ENCODE assay signal across 15 cellular contexts in the genomic region with DNA sequence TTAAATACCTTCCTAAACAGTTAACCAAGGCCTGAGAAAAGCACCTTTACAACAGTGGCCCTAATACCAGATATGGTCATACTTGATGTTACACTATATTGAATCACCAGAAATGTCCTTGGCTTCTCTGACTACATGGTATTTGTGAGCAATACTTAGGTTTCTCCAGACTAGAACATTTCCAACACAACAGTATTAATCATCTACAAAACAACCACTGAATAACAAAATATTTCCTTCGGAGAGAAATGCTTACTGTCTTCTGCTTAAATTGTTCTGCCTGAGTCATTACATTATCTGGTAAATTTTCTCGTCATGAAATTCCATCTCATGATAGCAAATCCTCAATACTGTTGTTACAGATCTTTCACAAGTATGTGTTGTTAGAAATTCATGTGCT.
DNase-seq lines count a peak whose midpoint lies in the region; ATAC-seq and TF ChIP-seq lines count a peak whose summit lies in the region.
"Had no signal": no experiment of that assay in that cellular context is flagged by ENCODE, and none has a peak within 500 bp of the region (broad histone marks: within the 10 kb centered on the region; RNA-seq: fewer than 3 reads in every experiment).

No MANE protein-coding gene starts in this region.

- H3K36me3 Mint-ChIP-seq in MCF 10A (ENCODE audit: insufficient read depth, unreplicated experiment) = peaks cover 6% of the 10 kb centered on the region

- H3K36me3 ChIP-seq in breast epithelium = no peaks in the 10 kb centered on the region

- CTCF ChIA-PET in MCF 10A (lab: Yijun Ruan, JAX) = interaction anchor here (0.7 kb wide), 1 partner anchor 847 kb away, joined by 3 read pairs; no protein-coding TSS in a partner anchor

- no TSS peak for BruUV-seq in MCF 10A (replicated peaks; lab: Mats Ljungman, UMichigan)

- no peaks in the 10 kb centered on the region for H3K27me3 ChIP-seq in breast epithelium

- peak overlapping the region; percentile 28 for H3K4me3 Mint-ChIP-seq in MCF 10A (ENCODE audit: unreplicated experiment)
- H3K4me3 Mint-ChIP-seq: CD4-positive, alpha-beta T cell; T-helper 1 cell treated with Interleukin-12 subunit alpha and Interleukin-12 subunit beta and Interleukin-4 antibody, amounts not matched to agents 30 μg/mL and 1 μg/mL, for 36 hours had no signal

- H3K4me3 ChIP-seq in breast epithelium = no peak overlapping the region
- H3K4me3 ChIP-seq: skin epidermis had no signal

- no peaks in the 10 kb centered on the region for H3K27me3 Mint-ChIP-seq in MCF 10A (ENCODE audit: insufficient read depth, unreplicated experiment)
- H3K27me3 Mint-ChIP-seq: CD4-positive, alpha-beta T cell had no signal

- POLR2A ChIA-PET in MCF 10A (lab: Yijun Ruan, JAX) = interaction anchor here (1.1 kb wide), 1 partner anchor 302 kb away, joined by 3 read pairs; no protein-coding TSS in a partner anchor

- peaks cover 11 to 18% of the 10 kb centered on the region in 2 donors for H3K9me3 ChIP-seq in breast epithelium

- intact Hi-C loops in MCF 10A (cut with micrococcal nuclease) = loop anchor here (10.0 kb wide), 1 partner anchor 300 kb away; a partner anchor contains a TSS
- intact Hi-C loops in breast epithelium (cut with DNase I; ENCODE audit: low total_unique reads) = no loop called here

- H3K27ac ChIP-seq in breast epithelium = no peak overlapping the region

- peak; percentile 74 for DNase-seq in MCF 10A (ENCODE audit: unreplicated experiment)
- DNase-seq in breast epithelium (ENCODE audit: low spot score in 2 of 2) = no peak
- DNase-seq in amniotic epithelial cell (ENCODE audit: low read depth) = peak; percentile 100
- peak; percentile 63 for DNase-seq in glomerular visceral epithelial cell (ENCODE audit: extremely low spot score)
- DNase-seq in SIG-M5 (lab: John Stamatoyannopoulos, UW) = no peak
- DNase-seq: activated CD8-positive, alpha-beta memory T cell treated with anti-CD3 and anti-CD28 coated beads, Interleukin-2, amount 50 U/mL, for 4 hours; CD4-positive, alpha-beta T cell; hippocampal formation; midbrain; NCI-H748 treated with DMSO at 0.1 percent for 48 hours had no signal

- peaks cover 26% of the 10 kb centered on the region for H3K4me1 Mint-ChIP-seq in MCF 10A (ENCODE audit: insufficient read depth, unreplicated experiment)

- TF ChIP-seq CTCF in MCF 10A (IDR thresholded peaks at IDR 0.05; ENCODE audit: unreplicated experiment) (no peak), breast epithelium (IDR thresholded peaks at IDR 0.05) (no peak)

- ATAC-seq in HG02840 (IDR thresholded peaks at IDR 0.05; ENCODE audit: low FRiP score, unreplicated experiment) (no peak), GM21529 (IDR thresholded peaks at IDR 0.05; ENCODE audit: unreplicated experiment) (no peak), HG03354 (IDR thresholded peaks at IDR 0.05; ENCODE audit: poor library complexity, severe bottlenecking, unreplicated experiment) (no peak)

- no peak for TF ChIP-seq POLR2A in breast epithelium (IDR thresholded peaks at IDR 0.05)

- H3K9me3 Mint-ChIP-seq in MCF 10A (ENCODE audit: unreplicated experiment) = peaks cover 31% of the 10 kb centered on the region

- no peaks in the 10 kb centered on the region for H3K4me1 ChIP-seq in breast epithelium

- H3K27ac Mint-ChIP-seq in MCF 10A (ENCODE audit: low read depth, unreplicated experiment) = peak overlapping the region; percentile 89
- H3K27ac Mint-ChIP-seq: CD4-positive, alpha-beta T cell; T-helper 1 cell treated with Interleukin-12 subunit alpha and Interleukin-12 subunit beta and Interleukin-4 antibody, amounts not matched to agents 30 μg/mL and 1 μg/mL, for 36 hours had no signal

Comparison
In these comparisons a context has a peak if more than half of its experiments do, and no peak if none do; other contexts are left out.
1. DNase-seq: peak in MCF 10A (single experiment), amniotic epithelial cell (single experiment) and glomerular visceral epithelial cell (single experiment); none in breast epithelium (0 of 2) and SIG-M5 (single experiment).